1 cellular context compared by ENCODE assay signal in the genomic region with DNA sequence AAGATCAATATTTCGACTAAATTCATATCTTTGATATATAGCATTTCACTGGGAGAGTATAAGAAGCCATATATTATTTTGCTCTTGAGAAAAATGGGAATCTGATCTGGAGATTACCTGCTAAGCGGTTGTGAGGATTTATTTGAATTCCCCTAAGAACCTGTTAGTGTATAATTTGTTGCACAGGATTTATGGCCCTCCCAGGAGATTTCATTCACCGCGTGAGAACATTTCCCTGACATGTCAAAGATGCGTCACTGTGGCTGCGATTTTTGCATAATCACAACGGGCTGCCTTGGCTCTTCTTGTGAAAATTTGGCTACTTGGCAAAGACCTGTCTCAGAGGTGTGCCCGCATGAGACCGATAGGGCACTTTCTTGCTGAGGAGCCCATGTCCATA.
TF ChIP-seq lines count a peak whose summit lies in the region.

No MANE protein-coding gene starts in this region.

TF ChIP-seq in HEK293, 187 proteins besides CTCF, POLR2A, EP300 and RAD21 (continued from another document):
- TF ChIP-seq, protein P1, sequence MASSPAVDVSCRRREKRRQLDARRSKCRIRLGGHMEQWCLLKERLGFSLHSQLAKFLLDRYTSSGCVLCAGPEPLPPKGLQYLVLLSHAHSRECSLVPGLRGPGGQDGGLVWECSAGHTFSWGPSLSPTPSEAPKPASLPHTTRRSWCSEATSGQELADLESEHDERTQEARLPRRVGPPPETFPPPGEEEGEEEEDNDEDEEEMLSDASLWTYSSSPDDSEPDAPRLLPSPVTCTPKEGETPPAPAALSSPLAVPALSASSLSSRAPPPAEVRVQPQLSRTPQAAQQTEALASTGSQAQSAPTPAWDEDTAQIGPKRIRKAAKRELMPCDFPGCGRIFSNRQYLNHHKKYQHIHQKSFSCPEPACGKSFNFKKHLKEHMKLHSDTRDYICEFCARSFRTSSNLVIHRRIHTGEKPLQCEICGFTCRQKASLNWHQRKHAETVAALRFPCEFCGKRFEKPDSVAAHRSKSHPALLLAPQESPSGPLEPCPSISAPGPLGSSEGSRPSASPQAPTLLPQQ (tag by site-specific recombination; IDR thresholded peaks at IDR 0.05), result no peak
- no peak for TF ChIP-seq EGR2 (tag by site-specific recombination; IDR thresholded peaks at IDR 0.05; ENCODE audit: low read depth)
- TF ChIP-seq ZNF571 (tag by site-specific recombination; IDR thresholded peaks at IDR 0.05), result no peak
- TF ChIP-seq, protein P2, sequence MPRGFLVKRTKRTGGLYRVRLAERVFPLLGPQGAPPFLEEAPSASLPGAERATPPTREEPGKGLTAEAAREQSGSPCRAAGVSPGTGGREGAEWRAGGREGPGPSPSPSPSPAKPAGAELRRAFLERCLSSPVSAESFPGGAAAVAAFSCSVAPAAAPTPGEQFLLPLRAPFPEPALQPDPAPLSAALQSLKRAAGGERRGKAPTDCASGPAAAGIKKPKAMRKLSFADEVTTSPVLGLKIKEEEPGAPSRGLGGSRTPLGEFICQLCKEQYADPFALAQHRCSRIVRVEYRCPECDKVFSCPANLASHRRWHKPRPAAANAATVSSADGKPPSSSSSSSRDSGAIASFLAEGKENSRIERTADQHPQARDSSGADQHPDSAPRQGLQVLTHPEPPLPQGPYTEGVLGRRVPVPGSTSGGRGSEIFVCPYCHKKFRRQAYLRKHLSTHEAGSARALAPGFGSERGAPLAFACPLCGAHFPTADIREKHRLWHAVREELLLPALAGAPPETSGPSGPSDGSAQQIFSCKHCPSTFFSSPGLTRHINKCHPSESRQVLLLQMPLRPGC (tag by site-specific recombination; IDR thresholded peaks at IDR 0.05), result peak; percentile 91
- TF ChIP-seq BCL11B (tag by site-specific recombination; IDR thresholded peaks at IDR 0.05; ENCODE audit: low read depth), result no peak
